In genomic region chr10:79522464-79522863, GRCh38 we compare ENCODE assay signal across 14 cellular contexts. TPM values are rescaled to one million over a fixed set of nuclear protein-coding genes. Genes with fewer than 3 reads are reported as not detected.
DNase-seq lines count a peak whose midpoint lies in the region; ATAC-seq, FAIRE-seq and TF ChIP-seq lines count a peak whose summit lies in the region.
"Not testable (repeated sequence)": the region's sequence is repeated elsewhere in the genome, so short reads cannot be mapped to it uniquely, and the experiment has no call there.
"Had no signal": no experiment of that assay in that cellular context is flagged by ENCODE, and none has a peak within 500 bp of the region (broad histone marks: within the 10 kb centered on the region; RNA-seq: fewer than 3 reads in every experiment).

No MANE protein-coding gene starts in this region.

- not testable (repeated sequence) for H3K36me3 ChIP-seq in PC-3 (ENCODE audit: low read depth, low read length); HepG2 (replicated peaks in 1 of 2; ENCODE audit: control insufficient read depth in 1 of 2, insufficient read depth in 2 of 2, low read length in 2 of 2); osteoblast (ENCODE audit: insufficient read depth, low read length); aorta (ENCODE audit: control insufficient read depth in 1 of 2, insufficient read depth in 2 of 2, low read length in 1 of 2)

- H3K27ac ChIP-seq in PC-3 (ENCODE audit: low read length); foreskin keratinocyte; HepG2 (ENCODE audit: extremely low read length, insufficient read depth, low read length); osteoblast (ENCODE audit: low read depth, low read length); aorta (ENCODE audit: low read depth in 1 of 2, low read length in 2 of 2): not testable (repeated sequence)

- H3K36me3 Mint-ChIP-seq in activated naive CD8-positive, alpha-beta T cell treated with anti-CD3 and anti-CD28 coated beads, Interleukin-2, amount 50 U/mL, for 24 hours (ENCODE audit: low read depth): not testable (repeated sequence)

- not testable (repeated sequence) for TF ChIP-seq EP300 in HepG2 (IDR thresholded peaks at IDR 0.05; ENCODE audit: low read depth in 2 of 2, low read length in 2 of 2); HepG2 (CRISPR knock-in tag; IDR thresholded peaks at IDR 0.05; ENCODE audit: borderline replicate concordance)

- not testable (repeated sequence) for BruUV-seq in PC-3 (replicated peaks; lab: Mats Ljungman, UMichigan); HepG2 (replicated peaks; lab: Mats Ljungman, UMichigan)

- CTCF ChIA-PET in PC-3 (lab: Charles Lee); HepG2 (lab: Yijun Ruan, JAX; ENCODE audit: low intra/inter-chr PET ratio, low total read pairs): not testable (repeated sequence)

- H3F3A ChIP-seq in PC-3 (ENCODE audit: low read length, unreplicated experiment): not testable (repeated sequence)

- not testable (repeated sequence) for H3K4me1 ChIP-seq in PC-3 (ENCODE audit: insufficient read depth, low read length); foreskin keratinocyte; HepG2 (ENCODE audit: insufficient read depth, low read length); osteoblast (ENCODE audit: insufficient read depth, low read length); aorta (ENCODE audit: control insufficient read depth in 1 of 2, insufficient read depth in 2 of 2, low read length in 2 of 2)

- H3K9ac ChIP-seq in PC-3 (ENCODE audit: low read length); HepG2 (ENCODE audit: insufficient read depth, low read depth, low read length): not testable (repeated sequence)

- not testable (repeated sequence) for H2AFZ ChIP-seq in PC-3 (ENCODE audit: low read length); HepG2 (ENCODE audit: low read length); osteoblast (ENCODE audit: low read length)

- H3K4me3 Mint-ChIP-seq in activated naive CD8-positive, alpha-beta T cell treated with anti-CD3 and anti-CD28 coated beads, Interleukin-2, amount 50 U/mL, for 24 hours; stimulated activated naive CD8-positive, alpha-beta T cell treated with anti-CD3 and anti-CD28 coated beads, Interleukin-15, amount 100 ng/mL, for 72 hours: not testable (repeated sequence)

- not testable (repeated sequence) for H3K9me3 Mint-ChIP-seq in activated naive CD8-positive, alpha-beta T cell treated with anti-CD3 and anti-CD28 coated beads, Interleukin-2, amount 50 U/mL, for 24 hours; stimulated activated naive CD8-positive, alpha-beta T cell treated with anti-CD3 and anti-CD28 coated beads, Interleukin-15, amount 100 ng/mL, for 72 hours

- intact Hi-C loops in PC-3 (cut with micrococcal nuclease); HepG2 (cut with micrococcal nuclease; ENCODE audit: unreplicated experiment); aorta (cut with DNase I): not testable (repeated sequence)

- not testable (repeated sequence) for TF ChIP-seq POLR2A in HepG2 (IDR thresholded peaks at IDR 0.05; ENCODE audit: insufficient read depth in 1 of 2, low read depth in 2 of 2, low read length in 2 of 2)

- not testable (repeated sequence) for ATAC-seq in PC-3
- ATAC-seq in activated naive CD8-positive, alpha-beta T cell treated with anti-CD3 and anti-CD28 coated beads, Interleukin-2, amount 50 U/mL, for 24 hours: peak; percentile 10
- peak; percentile 44 for ATAC-seq in foreskin keratinocyte
- ATAC-seq in HepG2: peak; percentile 17; the same call in 2 of the 3 replicates
- peak; percentile 9 for ATAC-seq in stimulated activated naive CD8-positive, alpha-beta T cell treated with anti-CD3 and anti-CD28 coated beads, Interleukin-15, amount 100 ng/mL, for 72 hours
- peak; percentile 42 for ATAC-seq in aorta (ENCODE audit: low FRiP score)

- H3K4me1 Mint-ChIP-seq in activated naive CD8-positive, alpha-beta T cell treated with anti-CD3 and anti-CD28 coated beads, Interleukin-2, amount 50 U/mL, for 24 hours; stimulated activated naive CD8-positive, alpha-beta T cell treated with anti-CD3 and anti-CD28 coated beads, Interleukin-15, amount 100 ng/mL, for 72 hours: not testable (repeated sequence)

- WGBS in HepG2 (ENCODE audit: low lambda C conversion rate): 13% methylated on average over 2 of the region's 4 CpGs
- WGBS in aorta, 2 donors: 86 to 98% methylated on average over 2 to 3 of the region's 4 CpGs

- in situ Hi-C loops in HepG2 (cut with HindIII; ENCODE audit: extremely low pct_ligation_motif_present, low pct_unique_long_range_greater_than_20kb): not testable (repeated sequence)

- not testable (repeated sequence) for H3K4me2 ChIP-seq in PC-3 (ENCODE audit: low read length); HepG2 (ENCODE audit: low read depth, low read length); osteoblast (ENCODE audit: insufficient read depth, low read length)

- not testable (repeated sequence) for H3K27me3 ChIP-seq in PC-3 (ENCODE audit: low read length); foreskin keratinocyte; HepG2 (ENCODE audit: control insufficient read depth in 1 of 2, insufficient read depth in 2 of 2, low read length in 2 of 2); osteoblast (ENCODE audit: insufficient read depth, low read length); aorta (ENCODE audit: control insufficient read depth in 1 of 2, insufficient read depth in 2 of 2, low read length in 1 of 2)

- peak; percentile 1 for DNase-seq in PC-3
- not testable (repeated sequence) for DNase-seq in activated naive CD8-positive, alpha-beta T cell treated with anti-CD3 and anti-CD28 coated beads, Interleukin-2, amount 50 U/mL, for 24 hours; foreskin keratinocyte; HepG2 (ENCODE audit: low spot score); stimulated activated naive CD8-positive, alpha-beta T cell treated with anti-CD3 and anti-CD28 coated beads, Interleukin-15, amount 100 ng/mL, for 72 hours; aorta
- peak; percentile 50 for DNase-seq in osteoblast (ENCODE audit: insufficient read length, low spot score, missing footprints)

- not testable (repeated sequence) for H3K4me3 ChIP-seq in PC-3 (ENCODE audit: low read length); HepG2 (replicated peaks in 1 of 3; ENCODE audit: insufficient read depth in 1 of 3, low read depth in 2 of 3, low read length in 3 of 3); osteoblast (ENCODE audit: insufficient read depth, low read length); aorta (ENCODE audit: low read length in 2 of 2)

- TF ChIP-seq RAD21 in HepG2 (CRISPR knock-in tag; IDR thresholded peaks at IDR 0.05): not testable (repeated sequence)

- H3K9me2 ChIP-seq in PC-3 (replicated peaks; ENCODE audit: low read length): not testable (repeated sequence)

- not testable (repeated sequence) for FAIRE-seq in HepG2 (lab: Jason Lieb, UNC)

- not testable (repeated sequence) for H3K9me3 ChIP-seq in PC-3 (ENCODE audit: low read length); HepG2 (ENCODE audit: low read length); osteoblast (ENCODE audit: low read depth, low read length); aorta (ENCODE audit: control insufficient read depth, low read length)

- H3K79me2 ChIP-seq in PC-3 (ENCODE audit: low read length); HepG2 (ENCODE audit: insufficient read depth, low read length); osteoblast (ENCODE audit: insufficient read depth, low read length): not testable (repeated sequence)

- not testable (repeated sequence) for H4K20me1 ChIP-seq in PC-3 (ENCODE audit: low read length); HepG2 (ENCODE audit: insufficient read depth, low read length); osteoblast (ENCODE audit: insufficient read depth, low read length)

- POLR2A ChIA-PET in PC-3 (lab: Charles Lee; ENCODE audit: unreplicated experiment); HepG2 (lab: Yijun Ruan, JAX): not testable (repeated sequence)

- H3K27me3 Mint-ChIP-seq in activated naive CD8-positive, alpha-beta T cell treated with anti-CD3 and anti-CD28 coated beads, Interleukin-2, amount 50 U/mL, for 24 hours; stimulated activated naive CD8-positive, alpha-beta T cell treated with anti-CD3 and anti-CD28 coated beads, Interleukin-15, amount 100 ng/mL, for 72 hours: not testable (repeated sequence)

- TF ChIP-seq CTCF in PC-3 (conservative IDR thresholded peaks at IDR 0.05; ENCODE audit: low read depth, low read length); foreskin keratinocyte (conservative IDR thresholded peaks at IDR 0.05); HepG2 (CRISPR knock-in tag; IDR thresholded peaks at IDR 0.05); osteoblast (IDR thresholded peaks at IDR 0.05; ENCODE audit: extremely low read depth, low read depth, low read length): not testable (repeated sequence)

- not testable (repeated sequence) for H3K27ac Mint-ChIP-seq in activated naive CD8-positive, alpha-beta T cell treated with anti-CD3 and anti-CD28 coated beads, Interleukin-2, amount 50 U/mL, for 24 hours; stimulated activated naive CD8-positive, alpha-beta T cell treated with anti-CD3 and anti-CD28 coated beads, Interleukin-15, amount 100 ng/mL, for 72 hours

RNA-seq across cellular contexts. Expression of gene EIF5AL1, which starts 10.1 kb away (rescaled TPM):
- total RNA-seq in PC-3 (2014; rRNA removed): 0.51 and 0.75 TPM in 2 replicates
- 0.31 and 0.42 TPM in 2 replicates for total RNA-seq in foreskin keratinocyte
- polyA plus RNA-seq in foreskin keratinocyte: 1.7 and 1.9 TPM in 2 replicates
- 0.14 and 0.22 TPM in 2 replicates for total RNA-seq in HepG2 (2016; rRNA removed; fragmentation: Illumina TruSeq; extraction: Trizol)
- 0.18 and 0.20 TPM in 2 replicates for total RNA-seq in HepG2 (2016; cell fraction: cytosol; rRNA removed; fragmentation: Illumina TruSeq; extraction: Trizol; ENCODE audit: low read depth)
- 0.15 TPM in 2 replicates for total RNA-seq in HepG2 (2016; cell fraction: insoluble cytoplasmic fraction; rRNA removed; fragmentation: Illumina TruSeq; extraction: Trizol)
- 0.09 and 0.10 TPM in 2 replicates for total RNA-seq in HepG2 (2016; cell fraction: membrane; rRNA removed; fragmentation: Illumina TruSeq; extraction: Trizol)
- not detected in 2 replicates for total RNA-seq in HepG2 (2016; cell fraction: nucleus; rRNA removed; fragmentation: Illumina TruSeq; extraction: Trizol)
- 0.34 and 0.50 TPM in 2 replicates for polyA plus RNA-seq in HepG2 (2011; rRNA removed)
- 0.42 and 1.0 TPM in 2 replicates for polyA plus RNA-seq in HepG2 (2011; cell fraction: cytosol; rRNA removed)
- 0.10 and 0.28 TPM in 2 replicates for polyA plus RNA-seq in HepG2 (2011; cell fraction: nucleus; rRNA removed)
- polyA plus RNA-seq in HepG2 (2012): 1.0 and 1.3 TPM in 2 replicates
- 0.35 and 0.40 TPM in 2 replicates for polyA plus RNA-seq in HepG2 (2016; cell fraction: cytosol; fragmentation: Illumina TruSeq; extraction: Trizol; ENCODE audit: low read depth)
- 0.53 and 0.80 TPM in 2 replicates for polyA plus RNA-seq in HepG2 (2016; cell fraction: insoluble cytoplasmic fraction; fragmentation: Illumina TruSeq; extraction: Trizol; ENCODE audit: low read depth)
- polyA plus RNA-seq in HepG2 (2016; cell fraction: membrane; fragmentation: Illumina TruSeq; extraction: Trizol; ENCODE audit: low read depth): 0.42 and 0.56 TPM in 2 replicates
- polyA plus RNA-seq in HepG2 (2016; cell fraction: nucleus; fragmentation: Illumina TruSeq; extraction: Trizol; ENCODE audit: insufficient read depth, low read depth): 0.33 and 0.45 TPM in 2 replicates
- polyA minus RNA-seq in HepG2 (2011; rRNA and poly(A)+ RNA removed; ENCODE audit: low replicate concordance): 0.14 and 0.80 TPM in 2 replicates
- polyA minus RNA-seq in HepG2 (2011; cell fraction: cytosol; rRNA and poly(A)+ RNA removed): 0.26 and 0.30 TPM in 2 replicates
- 0.12 and 0.13 TPM in 2 replicates for polyA minus RNA-seq in HepG2 (2011; cell fraction: nucleus; rRNA and poly(A)+ RNA removed)
- total RNA-seq in osteoblast: 0.72 and 0.88 TPM in 2 replicates
- under 1 TPM in 1 of 2 donors, not detected in 1; 0.10 TPM for total RNA-seq in aorta
- under 1 TPM; 0.36 to 0.38 TPM for polyA plus RNA-seq in aorta

RNA-seq across cellular contexts. Expression of gene SFTPA2, which starts 37.7 kb away (rescaled TPM):
- not detected in 2 replicates for total RNA-seq in PC-3 (2014; rRNA removed)
- not detected in 2 replicates for total RNA-seq in foreskin keratinocyte
- not detected in 2 replicates for polyA plus RNA-seq in foreskin keratinocyte
- total RNA-seq in HepG2 (2016; rRNA removed; fragmentation: Illumina TruSeq; extraction: Trizol): not detected in 2 replicates
- not detected in 2 replicates for total RNA-seq in HepG2 (2016; cell fraction: cytosol; rRNA removed; fragmentation: Illumina TruSeq; extraction: Trizol; ENCODE audit: low read depth)
- total RNA-seq in HepG2 (2016; cell fraction: insoluble cytoplasmic fraction; rRNA removed; fragmentation: Illumina TruSeq; extraction: Trizol): not detected in 2 replicates
- total RNA-seq in HepG2 (2016; cell fraction: membrane; rRNA removed; fragmentation: Illumina TruSeq; extraction: Trizol): not detected in 2 replicates
- total RNA-seq in HepG2 (2016; cell fraction: nucleus; rRNA removed; fragmentation: Illumina TruSeq; extraction: Trizol): not detected in 2 replicates
- 0.04 and 0.07 TPM in 2 replicates for polyA plus RNA-seq in HepG2 (2011; rRNA removed)
- polyA plus RNA-seq in HepG2 (2011; cell fraction: cytosol; rRNA removed): 0.03 TPM in 1 of 2 replicates, not detected in the other
- polyA plus RNA-seq in HepG2 (2011; cell fraction: nucleus; rRNA removed): 0.18 and 0.31 TPM in 2 replicates
- polyA plus RNA-seq in HepG2 (2012): 0.07 TPM in 1 of 2 replicates, not detected in the other
- polyA plus RNA-seq in HepG2 (2016; cell fraction: cytosol; fragmentation: Illumina TruSeq; extraction: Trizol; ENCODE audit: low read depth): not detected in 2 replicates
- not detected in 2 replicates for polyA plus RNA-seq in HepG2 (2016; cell fraction: insoluble cytoplasmic fraction; fragmentation: Illumina TruSeq; extraction: Trizol; ENCODE audit: low read depth)
- not detected in 2 replicates for polyA plus RNA-seq in HepG2 (2016; cell fraction: membrane; fragmentation: Illumina TruSeq; extraction: Trizol; ENCODE audit: low read depth)
- polyA plus RNA-seq in HepG2 (2016; cell fraction: nucleus; fragmentation: Illumina TruSeq; extraction: Trizol; ENCODE audit: insufficient read depth, low read depth): not detected in 2 replicates
- polyA minus RNA-seq in HepG2 (2011; rRNA and poly(A)+ RNA removed; ENCODE audit: low replicate concordance): not detected in 2 replicates
- polyA minus RNA-seq in HepG2 (2011; cell fraction: cytosol; rRNA and poly(A)+ RNA removed): not detected in 2 replicates
- 0.87 TPM in 1 of 2 replicates, not detected in the other for polyA minus RNA-seq in HepG2 (2011; cell fraction: nucleus; rRNA and poly(A)+ RNA removed)
- not detected in 2 replicates for total RNA-seq in osteoblast
- 1 to 10 TPM in 1 of 2 donors, not detected in 1; 1.6 TPM for total RNA-seq in aorta
- 10 to 100 TPM in 1 of 2 donors, under 1 TPM in 1; 0.77 to 13.0 TPM for polyA plus RNA-seq in aorta
- total RNA-seq: CD4-positive, alpha-beta T cell; CD8-positive, alpha-beta memory T cell; GM23248; H1; H7 had no signal
- polyA plus RNA-seq: A549; CD14-positive monocyte; CD8-positive, alpha-beta memory T cell; GM23248; H1 had no signal
